ENCODE assay signal across 21 cellular contexts in genomic region chr3:14016900-14017475, GRCh38.
A peak's percentile ranks its signal among the peaks of the same experiment; 100 is the strongest.
DNase-seq lines count a peak whose midpoint lies in the region; ATAC-seq, FAIRE-seq and TF ChIP-seq lines count a peak whose summit lies in the region.
"Had no signal": no experiment of that assay in that cellular context is flagged by ENCODE, and none has a peak within 500 bp of the region (broad histone marks: within the 10 kb centered on the region; RNA-seq: fewer than 3 reads in every experiment).

No MANE protein-coding gene starts in this region.

- no peak for TF ChIP-seq RAD21 in Ishikawa (IDR thresholded peaks at IDR 0.05; ENCODE audit: low read depth)

- CTCF ChIA-PET in A673 (lab: Charles Lee), result no interaction called here

- dilution Hi-C loops in keratinocyte (cut with MboI; ENCODE audit: extremely low pct_ligation_motif_present, low sequenced_read_pairs), result no loop called here

- peak overlapping the region; percentile 97 for H3K4me2 ChIP-seq in keratinocyte (ENCODE audit: control insufficient read depth, extremely low read depth, insufficient read depth, low read depth, low read length)

- peak overlapping the region; percentile 94 for H2AFZ ChIP-seq in keratinocyte (ENCODE audit: control insufficient read depth, low read length)
- H2AFZ ChIP-seq: parathyroid adenoma had no signal

- TF ChIP-seq CTCF in A673 (conservative IDR thresholded peaks at IDR 0.05; ENCODE audit: low read depth, low read length), result no peak
- no peak for TF ChIP-seq CTCF in keratinocyte (optimal IDR thresholded peaks at IDR 0.05 in 1 of 3, IDR thresholded peaks at IDR 0.05 in 1 of 3, conservative IDR thresholded peaks at IDR 0.05 in 1 of 3; ENCODE audit: extremely low read depth in 1 of 3, insufficient read depth in 2 of 3, low read length in 3 of 3)

- TF ChIP-seq POLR2A in GM18505 (IDR thresholded peaks at IDR 0.05; ENCODE audit: borderline replicate concordance, extremely low read depth, insufficient read depth, insufficient read length), result no peak

- DNase-seq in A673 (ENCODE audit: low spot score), result peak; percentile 15
- peak; percentile 99 for DNase-seq in SW480 (ENCODE audit: low spot score)
- DNase-seq in keratinocyte (ENCODE audit: low read depth, low spot score), result peak; percentile 77
- DNase-seq in NCI-H446 treated with DMSO at 0.1 percent for 48 hours (lab: John Stamatoyannopoulos, UW), result no peak
- no peak for DNase-seq in cortex of kidney (lab: John Stamatoyannopoulos, UW)
- no peak for DNase-seq in NCI-H226
- DNase-seq: ACHN; activated CD4-positive, alpha-beta T cell treated with anti-CD3 and anti-CD28 coated beads for 36 hours; activated CD8-positive, alpha-beta memory T cell treated with anti-CD3 and anti-CD28 coated beads, Interleukin-2, amount 10 ng/mL, durations not matched to agents 7 days and 5 days; activated naive CD8-positive, alpha-beta T cell treated with anti-CD3 and anti-CD28 coated beads for 36 hours; DMS153; GF-D8; Karpas-422; mesenchymal stem cell; natural killer cell; NCI-H1105; stimulated activated CD4-positive, alpha-beta T cell treated with anti-CD3 and anti-CD28 coated beads, Interleukin-2, amount 100 ng/mL, for 48 hours had no signal

- H3K4me3 ChIP-seq in A673 (ENCODE audit: low read depth, low read length, poor library complexity, severe bottlenecking) (no peak overlapping the region), keratinocyte (ENCODE audit: control insufficient read depth in 2 of 3, extremely low read depth in 1 of 3, insufficient read depth in 2 of 3, low read depth in 1 of 3, low read length in 3 of 3) (peak overlapping the region; percentile 41 to 69 (median 66))

- FAIRE-seq in keratinocyte (lab: Jason Lieb, UNC), result peak; percentile 100
- FAIRE-seq: frontal cortex had no signal

- H3K4me1 ChIP-seq in A673 (ENCODE audit: insufficient read depth, low read length, poor library complexity, severe bottlenecking) (no peaks in the 10 kb centered on the region), keratinocyte (ENCODE audit: control insufficient read depth, extremely low read depth, insufficient read depth, low read length) (peaks cover 26% of the 10 kb centered on the region)
- H3K4me1 ChIP-seq: parathyroid adenoma had no signal

- intact Hi-C loops in A673 (cut with micrococcal nuclease; ENCODE audit: unreplicated experiment), result no loop called here

- POLR2A ChIA-PET in A673 (lab: Charles Lee; ENCODE audit: low non-redundant PET), result no interaction called here

- no peaks in the 10 kb centered on the region for H3K36me3 ChIP-seq in A673 (ENCODE audit: insufficient read depth, low read length, poor library complexity, severe bottlenecking)
- H3K36me3 ChIP-seq in keratinocyte (ENCODE audit: control insufficient read depth in 2 of 2, extremely low read depth in 1 of 2, insufficient read depth in 2 of 2, low read length in 2 of 2), result no peaks in the 10 kb centered on the region

- peaks cover 15% of the 10 kb centered on the region for H3K79me2 ChIP-seq in keratinocyte (ENCODE audit: control insufficient read depth, insufficient read depth, low read length)
- H3K79me2 ChIP-seq: parathyroid adenoma had no signal

- BruUV-seq in A673 (replicated peaks; lab: Mats Ljungman, UMichigan), result no TSS peak

- H3K27ac ChIP-seq in A673 (ENCODE audit: low read depth, low read length, poor library complexity, severe bottlenecking) (no peak overlapping the region), keratinocyte (ENCODE audit: control insufficient read depth, insufficient read depth, low read length) (peak overlapping the region; percentile 95)
- H3K27ac ChIP-seq: parathyroid adenoma had no signal

- H4K20me1 ChIP-seq in keratinocyte (ENCODE audit: control insufficient read depth, extremely low read depth, insufficient read depth, low read length), result no peaks in the 10 kb centered on the region

- TF ChIP-seq EP300 in Ishikawa (IDR thresholded peaks at IDR 0.05; ENCODE audit: borderline replicate concordance), result no peak

- no peaks in the 10 kb centered on the region for H3K9me1 ChIP-seq in keratinocyte (ENCODE audit: control insufficient read depth, extremely low read depth, insufficient read depth, low read length)

- H3K27me3 ChIP-seq in A673 (replicated peaks; ENCODE audit: insufficient read depth, low read depth, low read length, poor library complexity) (no peaks in the 10 kb centered on the region), keratinocyte (ENCODE audit: control insufficient read depth, extremely low read depth, insufficient read depth, low read length) (no peaks in the 10 kb centered on the region)

- H3K9me3 ChIP-seq in A673 (ENCODE audit: low read depth, low read length, poor library complexity, severe bottlenecking) (no peaks in the 10 kb centered on the region), keratinocyte (ENCODE audit: control insufficient read depth, low read depth, low read length) (no peaks in the 10 kb centered on the region)

- peak overlapping the region; percentile 80 for H3K9ac ChIP-seq in keratinocyte (ENCODE audit: control insufficient read depth, extremely low read depth, insufficient read depth, low read length)
- H3K9ac ChIP-seq: parathyroid adenoma had no signal

- ATAC-seq in GM18505 (IDR thresholded peaks at IDR 0.05; ENCODE audit: unreplicated experiment), result no peak
- ATAC-seq: activated CD4-positive, alpha-beta T cell treated with anti-CD3 and anti-CD28 coated beads for 36 hours; activated CD8-positive, alpha-beta memory T cell treated with anti-CD3 and anti-CD28 coated beads, Interleukin-2, amount 10 ng/mL, durations not matched to agents 7 days and 5 days; natural killer cell had no signal

TF ChIP-seq in Ishikawa, 13 proteins besides CTCF, POLR2A, EP300 and RAD21:
- TF ChIP-seq YY1 (IDR thresholded peaks at IDR 0.05; ENCODE audit: low read depth) (peak; percentile 44; the same call in 1 of the 2 replicates), CEBPB (IDR thresholded peaks at IDR 0.05) (no peak)
TF ChIP-seq in Ishikawa: peak in this region for 1.

Comparison
In these comparisons a context has a peak if more than half of its experiments do, and no peak if none do; other contexts are left out.
1. DNase-seq: peak in A673 (single experiment), SW480 (single experiment) and keratinocyte (single experiment); none in NCI-H446 treated with DMSO at 0.1 percent for 48 hours (single experiment), cortex of kidney (single experiment) and NCI-H226 (single experiment).